ENCODE assay signal across 33 cellular contexts in the genomic region with DNA sequence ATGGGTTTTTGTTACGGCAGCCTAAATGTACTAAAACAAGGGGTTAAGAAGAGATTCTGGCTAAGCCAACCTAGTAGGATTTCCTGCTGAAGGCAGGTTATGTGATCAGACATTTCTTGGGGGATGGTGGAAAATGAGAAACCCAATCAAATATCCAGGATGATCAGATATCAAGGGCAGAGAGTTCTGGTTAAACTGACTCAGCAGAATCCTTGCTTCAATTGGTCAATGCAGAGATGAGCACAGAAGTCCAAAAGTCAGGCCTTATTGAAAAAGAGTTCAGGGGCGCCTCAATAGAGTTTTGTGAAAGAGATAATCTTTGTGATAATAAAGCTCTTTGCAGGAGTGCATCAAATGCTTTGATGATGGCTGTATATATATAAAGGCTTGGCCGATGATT.
"Had no signal": no experiment of that assay in that cellular context is flagged by ENCODE, and none has a peak within 500 bp of the region (broad histone marks: within the 10 kb centered on the region; RNA-seq: fewer than 3 reads in every experiment).

No MANE protein-coding gene starts in this region.

- DNase-seq: activated effector memory CD4-positive, alpha-beta T cell treated with anti-CD3 and anti-CD28 coated beads, Interleukin-2, amount 50 U/mL, for 16 hours; activated effector memory CD4-positive, alpha-beta T cell treated with Interleukin-2 at 50 U/mL for 16 hours; activated gamma-delta T cell; activated gamma-delta T cell treated with Interleukin-2 at 50 U/mL for 16 hours; activated naive CD4-positive, alpha-beta T cell; activated naive CD4-positive, alpha-beta T cell treated with anti-CD3 and anti-CD28 coated beads for 36 hours; activated naive CD4-positive, alpha-beta T cell treated with anti-CD3 and anti-CD28 coated beads, Interleukin-2, amount 10 ng/mL, durations not matched to agents 7 days and 5 days; activated naive CD4-positive, alpha-beta T cell treated with anti-CD3 and anti-CD28 coated beads, Interleukin-2, amount 50 U/mL, for 16 hours; activated naive CD4-positive, alpha-beta T cell treated with Interleukin-2 at 50 U/mL for 16 hours; activated naive CD8-positive, alpha-beta T cell treated with anti-CD3 and anti-CD28 coated beads for 36 hours; activated naive CD8-positive, alpha-beta T cell treated with anti-CD3 and anti-CD28 coated beads, Interleukin-2, amount 10 ng/mL, durations not matched to agents 7 days and 5 days; activated naive CD8-positive, alpha-beta T cell treated with anti-CD3 and anti-CD28 coated beads, Interleukin-2, amount 50 U/mL, for 24 hours; activated T-cell treated with anti-CD3 and anti-CD28 coated beads, Interleukin-2, amount 50 U/mL, for 1 hour; activated T-cell treated with anti-CD3 and anti-CD28 coated beads, Interleukin-2, amount 50 U/mL, for 24 hours; activated T-cell treated with anti-CD3 and anti-CD28 coated beads, Interleukin-2, amount 50 U/mL, for 4 hours; activated T-cell treated with anti-CD3 and anti-CD28 coated beads, Interleukin-2, amount 50 U/mL, for 48 hours; activated T-cell treated with anti-CD3 and anti-CD28 coated beads, Interleukin-2, amount 50 U/mL, for 72 hours; adrenal gland; amygdala; anterior cingulate cortex; aorta; body of pancreas; brain microvascular endothelial cell; caudate nucleus; central memory CD4-positive, alpha-beta T cell; cerebellar nuclear complex had no signal

- ATAC-seq: activated naive CD4-positive, alpha-beta T cell treated with anti-CD3 and anti-CD28 coated beads, Interleukin-2, amount 50 U/mL, for 72 hours; activated naive CD8-positive, alpha-beta T cell treated with anti-CD3 and anti-CD28 coated beads, Interleukin-2, amount 50 U/mL, for 24 hours; activated T-cell treated with anti-CD3 and anti-CD28 coated beads, Interleukin-2, amount 50 U/mL, for 4 hours; activated T-cell treated with anti-CD3 and anti-CD28 coated beads, Interleukin-2, amount 50 U/mL, for 72 hours; activated T-helper 17 cell treated with anti-CD3 and anti-CD28 coated beads, Interleukin-2, amount 50 U/mL, for 72 hours; body of pancreas had no signal

- H3K9me3 ChIP-seq: ascending aorta, body of pancreas, breast epithelium had no signal

- H3K4me3 ChIP-seq: adrenal gland, ascending aorta, body of pancreas, breast epithelium, cardiac muscle cell had no signal

- H3K27ac ChIP-seq: adrenal gland, ascending aorta, body of pancreas, brain microvascular endothelial cell, breast epithelium, cardiac muscle cell had no signal

- H3K27me3 ChIP-seq: adrenal gland, ascending aorta, body of pancreas, brain microvascular endothelial cell, breast epithelium, cardiac muscle cell had no signal

- H3K36me3 ChIP-seq: adrenal gland, ascending aorta, brain microvascular endothelial cell, breast epithelium, cardiac muscle cell had no signal

- H3K4me1 ChIP-seq: adrenal gland, ascending aorta, body of pancreas, breast epithelium had no signal

- FAIRE-seq: astrocyte, bronchial epithelial cell had no signal
